In the genomic region with DNA sequence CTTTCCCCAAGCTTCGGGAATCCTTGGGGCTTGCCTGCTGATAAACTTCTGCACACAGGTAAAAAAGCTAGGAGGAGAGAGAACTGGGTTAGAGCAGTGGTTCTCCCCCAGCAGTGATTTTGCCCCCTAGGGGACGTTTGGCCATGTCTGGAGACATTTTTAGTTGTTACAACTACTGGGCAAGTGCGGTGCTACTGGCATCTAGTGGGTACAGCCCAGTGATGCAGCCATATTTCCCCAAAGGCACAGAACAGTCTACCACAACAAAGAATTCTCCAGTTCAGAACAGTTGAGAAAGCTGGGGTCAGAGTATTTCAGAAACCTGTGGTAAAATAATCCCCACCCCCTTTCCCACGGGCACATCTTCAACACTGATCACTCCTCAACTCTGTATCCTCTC, we compare ENCODE assay signal across 9 cellular contexts. TPM values are rescaled to one million over a fixed set of nuclear protein-coding genes. Genes with fewer than 3 reads are reported as not detected.
DNase-seq lines count a peak whose midpoint lies in the region; ATAC-seq and TF ChIP-seq lines count a peak whose summit lies in the region.
"Had no signal": no experiment of that assay in that cellular context is flagged by ENCODE, and none has a peak within 500 bp of the region (broad histone marks: within the 10 kb centered on the region; RNA-seq: fewer than 3 reads in every experiment).

No MANE protein-coding gene starts in this region.

- H3K27ac Mint-ChIP-seq in mesothelial cell of epicardium, result no peak overlapping the region

- H3K36me3 Mint-ChIP-seq in mesothelial cell of epicardium, result peaks cover 56% of the 10 kb centered on the region

- no peak for TF ChIP-seq CTCF in mesothelial cell of epicardium (IDR thresholded peaks at IDR 0.05; ENCODE audit: unreplicated experiment)

- H3K27me3 Mint-ChIP-seq in mesothelial cell of epicardium (ENCODE audit: low read depth), result no peaks in the 10 kb centered on the region

- DNase-seq in stimulated activated CD4-positive, alpha-beta T cell treated with anti-CD3 and anti-CD28 coated beads, Interleukin-12 subunit alpha, Interleukin-12 subunit beta, amount 100 ng/mL, for 48 hours (ENCODE audit: low read depth in 2 of 3, low spot score in 1 of 3), result peak; percentile 8 to 29 (median 15)
- no peak for DNase-seq in stimulated activated CD4-positive, alpha-beta T cell treated with anti-CD3 and anti-CD28 coated beads, Interleukin-12 subunit alpha, Interleukin-12 subunit beta, amount 100 ng/mL, for 4 hours
- DNase-seq in cerebellar cortex (ENCODE audit: low spot score), result peak; percentile 15
- DNase-seq in mesothelial cell of epicardium (ENCODE audit: low spot score in 2 of 2, unreplicated experiment in 2 of 2), result no peak
- DNase-seq in activated CD4-positive, CD25-positive, alpha-beta regulatory T cell treated with anti-CD3 and anti-CD28 coated beads, Interleukin-2, amount 50 U/mL, for 72 hours, result no peak
- DNase-seq: glutamatergic neuron had no signal

- H3K9me3 Mint-ChIP-seq in mesothelial cell of epicardium, result no peaks in the 10 kb centered on the region

- H3K4me3 Mint-ChIP-seq in mesothelial cell of epicardium, result no peak overlapping the region

- H3K4me1 Mint-ChIP-seq in mesothelial cell of epicardium, result peaks cover 3% of the 10 kb centered on the region

- ATAC-seq in SK-N-SH treated with all-trans-retinoic acid at 6 μM for 48 hours (peak; percentile 68), HG02798 (IDR thresholded peaks at IDR 0.05; ENCODE audit: poor library complexity, unreplicated experiment) (no peak), GM21529 (IDR thresholded peaks at IDR 0.05; ENCODE audit: unreplicated experiment) (no peak)

TF ChIP-seq in SK-N-SH treated with all-trans-retinoic acid at 6 μM for 48 hours, 23 proteins besides CTCF, POLR2A, EP300 and RAD21:
- no peak for TF ChIP-seq PATZ1 (CRISPR knock-in tag; IDR thresholded peaks at IDR 0.05; ENCODE audit: borderline replicate concordance)
- TF ChIP-seq ZC3H10 (CRISPR knock-in tag; IDR thresholded peaks at IDR 0.05), result no peak
- TF ChIP-seq, protein P1, sequence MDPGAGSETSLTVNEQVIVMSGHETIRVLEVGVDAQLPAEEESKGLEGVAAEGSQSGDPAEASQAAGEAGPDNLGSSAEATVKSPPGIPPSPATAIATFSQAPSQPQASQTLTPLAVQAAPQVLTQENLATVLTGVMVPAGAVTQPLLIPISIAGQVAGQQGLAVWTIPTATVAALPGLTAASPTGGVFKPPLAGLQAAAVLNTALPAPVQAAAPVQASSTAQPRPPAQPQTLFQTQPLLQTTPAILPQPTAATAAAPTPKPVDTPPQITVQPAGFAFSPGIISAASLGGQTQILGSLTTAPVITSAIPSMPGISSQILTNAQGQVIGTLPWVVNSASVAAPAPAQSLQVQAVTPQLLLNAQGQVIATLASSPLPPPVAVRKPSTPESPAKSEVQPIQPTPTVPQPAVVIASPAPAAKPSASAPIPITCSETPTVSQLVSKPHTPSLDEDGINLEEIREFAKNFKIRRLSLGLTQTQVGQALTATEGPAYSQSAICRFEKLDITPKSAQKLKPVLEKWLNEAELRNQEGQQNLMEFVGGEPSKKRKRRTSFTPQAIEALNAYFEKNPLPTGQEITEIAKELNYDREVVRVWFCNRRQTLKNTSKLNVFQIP (CRISPR knock-in tag; IDR thresholded peaks at IDR 0.05; ENCODE audit: borderline replicate concordance, low read depth), result no peak
- no peak for TF ChIP-seq ZNF70 (CRISPR knock-in tag; IDR thresholded peaks at IDR 0.05)
- no peak for TF ChIP-seq CREB5 (CRISPR knock-in tag; IDR thresholded peaks at IDR 0.05; ENCODE audit: low read depth)
- TF ChIP-seq ZFP30 (CRISPR knock-in tag; IDR thresholded peaks at IDR 0.05), result no peak
- TF ChIP-seq GLIS3 (CRISPR knock-in tag; IDR thresholded peaks at IDR 0.05), result no peak
- TF ChIP-seq TCF4 (CRISPR knock-in tag; IDR thresholded peaks at IDR 0.05; ENCODE audit: borderline replicate concordance), result no peak
- TF ChIP-seq ZNF8 (CRISPR knock-in tag; IDR thresholded peaks at IDR 0.05), result no peak
- TF ChIP-seq ESRRG (CRISPR knock-in tag; IDR thresholded peaks at IDR 0.05), result no peak
- no peak for TF ChIP-seq OSR1 (CRISPR knock-in tag; IDR thresholded peaks at IDR 0.05)
- no peak for TF ChIP-seq ZFP3 (CRISPR knock-in tag; IDR thresholded peaks at IDR 0.05)
- no peak for TF ChIP-seq TSHZ2 (CRISPR knock-in tag; IDR thresholded peaks at IDR 0.05)
- no peak for TF ChIP-seq PPARA (CRISPR knock-in tag; IDR thresholded peaks at IDR 0.05; ENCODE audit: borderline replicate concordance)
- no peak for TF ChIP-seq CSRNP3 (CRISPR knock-in tag; IDR thresholded peaks at IDR 0.05)
- TF ChIP-seq ISL1 (CRISPR knock-in tag; IDR thresholded peaks at IDR 0.05), result no peak
- no peak for TF ChIP-seq CSDC2 (CRISPR knock-in tag; IDR thresholded peaks at IDR 0.05)
- no peak for TF ChIP-seq ZNF565 (CRISPR knock-in tag; conservative IDR thresholded peaks at IDR 0.05; ENCODE audit: low read depth)
- TF ChIP-seq ARNTL (CRISPR knock-in tag; IDR thresholded peaks at IDR 0.05; ENCODE audit: borderline replicate concordance, low read depth), result no peak
- TF ChIP-seq RARB (CRISPR knock-in tag; IDR thresholded peaks at IDR 0.05), result no peak

RNA-seq across cellular contexts. Expression of gene LRRC71, which starts 41.3 kb away (rescaled TPM):
- total RNA-seq in mesothelial cell of epicardium, result 0.11 to 0.34 TPM (median 0.13 TPM) in 3 replicates

Comparison
In these comparisons a context has a peak if more than half of its experiments do, and no peak if none do; other contexts are left out.
1. DNase-seq: peak in stimulated activated CD4-positive, alpha-beta T cell treated with anti-CD3 and anti-CD28 coated beads, Interleukin-12 subunit alpha, Interleukin-12 subunit beta, amount 100 ng/mL, for 48 hours (3 of 3) and cerebellar cortex (single experiment); none in stimulated activated CD4-positive, alpha-beta T cell treated with anti-CD3 and anti-CD28 coated beads, Interleukin-12 subunit alpha, Interleukin-12 subunit beta, amount 100 ng/mL, for 4 hours (single experiment), mesothelial cell of epicardium (0 of 2) and activated CD4-positive, CD25-positive, alpha-beta regulatory T cell treated with anti-CD3 and anti-CD28 coated beads, Interleukin-2, amount 50 U/mL, for 72 hours (single experiment).